8 cellular contexts compared by ENCODE assay signal in genomic region chr18:63994783-63995399, GRCh38. TPM values are rescaled to one million over a fixed set of nuclear protein-coding genes. Genes with fewer than 3 reads are reported as not detected.
A peak's percentile ranks its signal among the peaks of the same experiment; 100 is the strongest.
DNase-seq lines count a peak whose midpoint lies in the region; ATAC-seq and TF ChIP-seq lines count a peak whose summit lies in the region.

No MANE protein-coding gene starts in this region.

- no peaks in the 10 kb centered on the region for H3K36me3 ChIP-seq in Panc1 (ENCODE audit: control insufficient read depth, insufficient read depth, low read length)
- no peaks in the 10 kb centered on the region for H3K36me3 ChIP-seq in body of pancreas (replicated peaks in 1 of 2; ENCODE audit: insufficient read depth in 1 of 2, low read depth in 2 of 2)

- intact Hi-C loops in Panc1 (cut with micrococcal nuclease; ENCODE audit: unreplicated experiment) = loop anchor here (5.0 kb wide), 1 partner anchor 103 kb away; no protein-coding TSS in a partner anchor
- intact Hi-C loops in body of pancreas (cut with DNase I) = no loop called here

- H3K4me3 ChIP-seq in Panc1 (ENCODE audit: low read depth in 2 of 2, low read length in 2 of 2) = no peak overlapping the region
- no peak overlapping the region for H3K4me3 ChIP-seq in body of pancreas

- no peak overlapping the region for H3K27ac ChIP-seq in Panc1 (ENCODE audit: low read length)
- H3K27ac ChIP-seq in body of pancreas = no peak overlapping the region

- TF ChIP-seq CTCF in Panc1 (IDR thresholded peaks at IDR 0.05) (peak; percentile 74), body of pancreas (IDR thresholded peaks at IDR 0.05) (peak; percentile 68 to 88 (median 77))

- H3K27me3 ChIP-seq in Panc1 (ENCODE audit: control insufficient read depth, insufficient read depth, low read length) (no peaks in the 10 kb centered on the region), body of pancreas (no peaks in the 10 kb centered on the region)

- WGBS in body of pancreas, 2 donors = 20 to 26% methylated on average over 5 to 6 of the region's 6 CpGs

- POLR2A ChIA-PET in Panc1 (lab: Charles Lee) = no interaction called here

- ATAC-seq in HG03175 (IDR thresholded peaks at IDR 0.05; ENCODE audit: unreplicated experiment) (peak; percentile 56), Panc1 (no peak), body of pancreas (peak; percentile 68)

- no TSS peak for BruUV-seq in Panc1 (replicated peaks; lab: Mats Ljungman, UMichigan)

- no peaks in the 10 kb centered on the region for H3K9me3 ChIP-seq in Panc1 (ENCODE audit: control insufficient read depth, insufficient read depth, low read depth, low read length)
- H3K9me3 ChIP-seq in body of pancreas = no peaks in the 10 kb centered on the region

- DNase-seq in NOMO-1 treated with DMSO at 0.1 percent for 48 hours (lab: John Stamatoyannopoulos, UW; ENCODE audit: unreplicated experiment) (peak; percentile 51), NOMO-1 treated with dmso at 0.1 percent for 144 hours (lab: John Stamatoyannopoulos, UW; ENCODE audit: unreplicated experiment) (no peak), Panc1 (ENCODE audit: low read depth, low spot score) (no peak), body of pancreas (peak; percentile 45 to 68 (median 53)), iPS DF 19.7 (ENCODE audit: low read depth, low spot score) (peak; percentile 33), cortex of kidney (lab: John Stamatoyannopoulos, UW) (no peak)
- peak; percentile 24 for DNase-seq in stimulated activated CD4-positive, alpha-beta T cell treated with anti-CD3 and anti-CD28 coated beads, Interleukin-12 subunit alpha, Interleukin-12 subunit beta, amount 100 ng/mL, for 4 hours

- H3K4me1 ChIP-seq in Panc1 (ENCODE audit: control insufficient read depth, insufficient read depth, low read length) = no peaks in the 10 kb centered on the region
- peaks cover 17% of the 10 kb centered on the region for H3K4me1 ChIP-seq in body of pancreas

- in situ Hi-C loops in Panc1 (cut with HindIII; ENCODE audit: low pct_unique_long_range_greater_than_20kb, low sequenced_read_pairs) = no loop called here

- TF ChIP-seq POLR2A in body of pancreas (IDR thresholded peaks at IDR 0.05) = no peak

- CTCF ChIA-PET in Panc1 (lab: Charles Lee) = no interaction called here

RNA-seq across cellular contexts. Expression of gene SERPINB8, which starts 25.0 kb away (rescaled TPM):
- total RNA-seq in Panc1 (2021; ENCODE audit: unreplicated experiment) (2.0 TPM), body of pancreas (10 to 100 TPM in 1 of 2 donors, 1 to 10 TPM in 1; 2.9 to 13.5 TPM)
- 0.64 TPM for polyA plus RNA-seq in Panc1 (2012; ENCODE audit: insufficient read length)

RNA-seq across cellular contexts. Expression of gene HMSD, which starts 45.8 kb away (rescaled TPM):
- total RNA-seq in Panc1 (2021; ENCODE audit: unreplicated experiment) (1.3 TPM), body of pancreas (not detected)
- polyA plus RNA-seq in Panc1 (2012; ENCODE audit: insufficient read length) = 0.17 TPM

Comparison
In these comparisons a context has a peak if more than half of its experiments do, and no peak if none do; other contexts are left out.
1. DNase-seq: peak in NOMO-1 treated with DMSO at 0.1 percent for 48 hours (single experiment), body of pancreas (4 of 4), iPS DF 19.7 (single experiment) and stimulated activated CD4-positive, alpha-beta T cell treated with anti-CD3 and anti-CD28 coated beads, Interleukin-12 subunit alpha, Interleukin-12 subunit beta, amount 100 ng/mL, for 4 hours (single experiment); none in NOMO-1 treated with dmso at 0.1 percent for 144 hours (single experiment), Panc1 (single experiment) and cortex of kidney (single experiment).